ENCODE assay signal across 1 cellular context in the genomic region with DNA sequence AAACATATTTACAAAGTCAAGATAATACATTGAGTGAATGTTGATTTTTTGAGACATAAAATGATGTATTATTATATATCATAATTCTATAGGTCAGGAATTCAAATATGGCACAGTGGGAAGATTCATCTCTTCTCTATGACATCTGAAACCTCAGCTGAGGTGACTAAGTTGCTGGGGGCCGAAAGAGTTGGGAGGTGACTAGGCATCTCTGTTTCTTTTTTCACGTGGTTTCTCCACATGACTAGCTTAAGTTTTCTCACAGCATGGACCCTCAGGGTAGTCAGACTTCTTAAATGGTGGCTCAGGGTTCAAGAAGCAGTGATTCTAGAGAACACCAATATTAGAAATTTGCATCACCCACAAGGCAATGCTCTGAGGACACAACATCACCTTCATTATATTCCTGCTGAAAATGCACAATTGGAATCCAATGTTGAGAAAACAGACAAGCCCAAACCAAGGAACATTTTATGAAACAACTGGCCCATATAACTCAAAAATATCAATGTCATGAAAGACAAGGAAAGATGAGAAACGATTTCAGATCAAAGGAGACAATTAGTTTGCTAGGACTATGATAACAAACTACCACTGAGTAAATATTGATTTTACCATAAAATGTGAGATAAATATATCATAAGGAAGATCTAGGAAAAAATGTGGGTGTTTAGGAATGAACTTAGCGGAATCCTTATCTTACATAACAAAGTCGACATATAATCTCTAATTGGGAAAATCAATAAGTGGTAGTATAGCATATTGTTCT.
TF ChIP-seq lines count a peak whose summit lies in the region.

No MANE protein-coding gene starts in this region.

TF ChIP-seq in HCT116, 20 proteins besides CTCF, POLR2A, EP300 and RAD21:
- TF ChIP-seq ZNF274 (IDR thresholded peaks at IDR 0.05; ENCODE audit: low read depth, low read length) = no peak
- TF ChIP-seq CEBPB (IDR thresholded peaks at IDR 0.05; ENCODE audit: low read depth) = no peak
- TF ChIP-seq, protein P1, sequence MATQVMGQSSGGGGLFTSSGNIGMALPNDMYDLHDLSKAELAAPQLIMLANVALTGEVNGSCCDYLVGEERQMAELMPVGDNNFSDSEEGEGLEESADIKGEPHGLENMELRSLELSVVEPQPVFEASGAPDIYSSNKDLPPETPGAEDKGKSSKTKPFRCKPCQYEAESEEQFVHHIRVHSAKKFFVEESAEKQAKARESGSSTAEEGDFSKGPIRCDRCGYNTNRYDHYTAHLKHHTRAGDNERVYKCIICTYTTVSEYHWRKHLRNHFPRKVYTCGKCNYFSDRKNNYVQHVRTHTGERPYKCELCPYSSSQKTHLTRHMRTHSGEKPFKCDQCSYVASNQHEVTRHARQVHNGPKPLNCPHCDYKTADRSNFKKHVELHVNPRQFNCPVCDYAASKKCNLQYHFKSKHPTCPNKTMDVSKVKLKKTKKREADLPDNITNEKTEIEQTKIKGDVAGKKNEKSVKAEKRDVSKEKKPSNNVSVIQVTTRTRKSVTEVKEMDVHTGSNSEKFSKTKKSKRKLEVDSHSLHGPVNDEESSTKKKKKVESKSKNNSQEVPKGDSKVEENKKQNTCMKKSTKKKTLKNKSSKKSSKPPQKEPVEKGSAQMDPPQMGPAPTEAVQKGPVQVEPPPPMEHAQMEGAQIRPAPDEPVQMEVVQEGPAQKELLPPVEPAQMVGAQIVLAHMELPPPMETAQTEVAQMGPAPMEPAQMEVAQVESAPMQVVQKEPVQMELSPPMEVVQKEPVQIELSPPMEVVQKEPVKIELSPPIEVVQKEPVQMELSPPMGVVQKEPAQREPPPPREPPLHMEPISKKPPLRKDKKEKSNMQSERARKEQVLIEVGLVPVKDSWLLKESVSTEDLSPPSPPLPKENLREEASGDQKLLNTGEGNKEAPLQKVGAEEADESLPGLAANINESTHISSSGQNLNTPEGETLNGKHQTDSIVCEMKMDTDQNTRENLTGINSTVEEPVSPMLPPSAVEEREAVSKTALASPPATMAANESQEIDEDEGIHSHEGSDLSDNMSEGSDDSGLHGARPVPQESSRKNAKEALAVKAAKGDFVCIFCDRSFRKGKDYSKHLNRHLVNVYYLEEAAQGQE (IDR thresholded peaks at IDR 0.05; ENCODE audit: low read depth) = no peak
- no peak for TF ChIP-seq EZH2 (IDR thresholded peaks at IDR 0.05)
- no peak for TF ChIP-seq SP1 (IDR thresholded peaks at IDR 0.05; ENCODE audit: low read depth)
- TF ChIP-seq, protein P2, sequence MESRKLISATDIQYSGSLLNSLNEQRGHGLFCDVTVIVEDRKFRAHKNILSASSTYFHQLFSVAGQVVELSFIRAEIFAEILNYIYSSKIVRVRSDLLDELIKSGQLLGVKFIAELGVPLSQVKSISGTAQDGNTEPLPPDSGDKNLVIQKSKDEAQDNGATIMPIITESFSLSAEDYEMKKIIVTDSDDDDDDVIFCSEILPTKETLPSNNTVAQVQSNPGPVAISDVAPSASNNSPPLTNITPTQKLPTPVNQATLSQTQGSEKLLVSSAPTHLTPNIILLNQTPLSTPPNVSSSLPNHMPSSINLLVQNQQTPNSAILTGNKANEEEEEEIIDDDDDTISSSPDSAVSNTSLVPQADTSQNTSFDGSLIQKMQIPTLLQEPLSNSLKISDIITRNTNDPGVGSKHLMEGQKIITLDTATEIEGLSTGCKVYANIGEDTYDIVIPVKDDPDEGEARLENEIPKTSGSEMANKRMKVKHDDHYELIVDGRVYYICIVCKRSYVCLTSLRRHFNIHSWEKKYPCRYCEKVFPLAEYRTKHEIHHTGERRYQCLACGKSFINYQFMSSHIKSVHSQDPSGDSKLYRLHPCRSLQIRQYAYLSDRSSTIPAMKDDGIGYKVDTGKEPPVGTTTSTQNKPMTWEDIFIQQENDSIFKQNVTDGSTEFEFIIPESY (IDR thresholded peaks at IDR 0.05; ENCODE audit: extremely low read depth, insufficient replicate concordance, low read length) = no peak
- no peak for TF ChIP-seq EZH2phosphoT487 (IDR thresholded peaks at IDR 0.05; ENCODE audit: borderline replicate concordance)
- no peak for TF ChIP-seq ZFX (IDR thresholded peaks at IDR 0.05)
- no peak for TF ChIP-seq CBX3 (IDR thresholded peaks at IDR 0.05; ENCODE audit: low read depth)
- TF ChIP-seq, protein P3, sequence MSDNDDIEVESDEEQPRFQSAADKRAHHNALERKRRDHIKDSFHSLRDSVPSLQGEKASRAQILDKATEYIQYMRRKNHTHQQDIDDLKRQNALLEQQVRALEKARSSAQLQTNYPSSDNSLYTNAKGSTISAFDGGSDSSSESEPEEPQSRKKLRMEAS (IDR thresholded peaks at IDR 0.05) = no peak
- no peak for TF ChIP-seq JUND (IDR thresholded peaks at IDR 0.05)
- TF ChIP-seq SRF (IDR thresholded peaks at IDR 0.05; ENCODE audit: low read depth) = no peak
- TF ChIP-seq, protein P4, sequence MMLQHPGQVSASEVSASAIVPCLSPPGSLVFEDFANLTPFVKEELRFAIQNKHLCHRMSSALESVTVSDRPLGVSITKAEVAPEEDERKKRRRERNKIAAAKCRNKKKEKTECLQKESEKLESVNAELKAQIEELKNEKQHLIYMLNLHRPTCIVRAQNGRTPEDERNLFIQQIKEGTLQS (IDR thresholded peaks at IDR 0.05) = no peak
- no peak for TF ChIP-seq TCF7L2 (IDR thresholded peaks at IDR 0.05; ENCODE audit: borderline replicate concordance, extremely low read depth, insufficient read depth, insufficient read length)
- no peak for TF ChIP-seq ELF1 (IDR thresholded peaks at IDR 0.05; ENCODE audit: borderline replicate concordance, low read depth)
- no peak for TF ChIP-seq POLR2AphosphoS5 (IDR thresholded peaks at IDR 0.05; ENCODE audit: low read depth, low read length)
- no peak for TF ChIP-seq FOSL1 (IDR thresholded peaks at IDR 0.05; ENCODE audit: low read depth)
- no peak for TF ChIP-seq SIN3A (IDR thresholded peaks at IDR 0.05; ENCODE audit: low read depth)
- no peak for TF ChIP-seq EGR1 (IDR thresholded peaks at IDR 0.05; ENCODE audit: low read depth)
- no peak for TF ChIP-seq YY1 (IDR thresholded peaks at IDR 0.05; ENCODE audit: extremely low read depth, insufficient replicate concordance, low read depth, low read length)
